Comparison of ENCODE assay signal across 8 cellular contexts in the genomic region with DNA sequence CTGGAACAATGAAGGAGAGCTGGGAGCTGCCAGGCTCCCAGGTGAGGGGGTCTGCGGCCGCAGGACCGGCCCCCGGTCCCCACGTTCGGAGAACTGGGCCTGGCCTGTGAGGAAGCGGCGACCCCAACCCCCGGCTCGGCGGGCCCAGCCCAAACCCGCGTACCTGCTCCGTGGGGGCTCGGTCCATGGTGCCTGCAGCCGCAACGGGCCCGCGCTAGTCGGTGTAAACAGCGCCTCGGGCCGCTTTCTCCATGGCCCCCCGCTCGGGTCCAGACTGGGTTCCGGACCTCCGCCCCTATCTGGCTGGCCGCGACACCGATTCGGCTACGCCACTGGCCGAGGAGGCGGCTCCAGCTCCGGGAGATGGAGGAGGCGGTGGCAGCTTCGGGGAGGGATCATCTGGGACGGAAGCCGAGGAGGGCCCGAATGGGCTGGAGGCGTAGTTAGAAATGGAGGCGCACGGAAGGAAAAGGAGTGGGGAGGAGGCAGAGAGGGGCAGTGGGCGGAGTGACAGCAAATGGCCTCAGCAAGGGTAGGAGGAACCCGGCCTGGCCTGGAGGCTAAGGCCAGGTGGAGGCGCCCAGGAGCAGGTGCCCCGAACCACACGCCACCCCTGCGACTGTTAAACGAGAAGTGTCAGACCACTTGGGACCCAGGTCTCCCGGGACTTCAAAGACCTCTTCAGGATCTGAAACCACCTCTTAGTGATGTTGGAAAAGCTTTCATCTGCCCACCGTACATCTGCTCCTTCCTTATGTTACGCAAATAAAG. TPM values are rescaled to one million over a fixed set of nuclear protein-coding genes. Genes with fewer than 3 reads are reported as not detected.
DNase-seq lines count a peak whose midpoint lies in the region; ATAC-seq and TF ChIP-seq lines count a peak whose summit lies in the region.

Gene SECISBP2L, minus strand, starts transcription at position 334 of the 771 bp plus-strand sequence. Its CDS starts 147 bp downstream, at position 187.

- H3K4me3 Mint-ChIP-seq in IgD-negative memory B cell = peak within 1 kb of the TSS; percentile 96 to 100 (median 99)

- no peaks in the 10 kb centered on the region for H3K9me3 ChIP-seq in PC-3 (ENCODE audit: low read length)
- H3K9me3 ChIP-seq in mucosa of stomach (ENCODE audit: control insufficient read depth, low read length) = no peaks in the 10 kb centered on the region

- H3K36me3 ChIP-seq in PC-3 (ENCODE audit: low read depth, low read length) = no peaks in the 10 kb centered on the region
- no peaks in the 10 kb centered on the region for H3K36me3 ChIP-seq in mucosa of stomach (ENCODE audit: control insufficient read depth, insufficient read depth, low read length)

- H3K4me2 ChIP-seq in PC-3 (ENCODE audit: low read length) = peak within 1 kb of the TSS; percentile 86

- CTCF ChIA-PET in PC-3 (lab: Charles Lee) = interaction anchor here (1.0 to 1.2 kb wide), 2 partner anchors 71 to 184 kb away, joined by 3 read pairs; no protein-coding TSS in a partner anchor

- H4K20me1 ChIP-seq in PC-3 (ENCODE audit: low read length) = 0 out of 2 replicates have a peak, but pooled peaks cover 6% of the 10 kb centered on the region

- H3K27ac Mint-ChIP-seq in IgD-negative memory B cell = peak within 1 kb of the TSS; percentile 97 to 100 (median 99)

- no TSS peak for BruUV-seq in PC-3 (replicated peaks; lab: Mats Ljungman, UMichigan)

- peak; percentile 79 for TF ChIP-seq POLR2A in erythroblast (IDR thresholded peaks at IDR 0.05; ENCODE audit: low read length)

- no peaks in the 10 kb centered on the region for H3K27me3 Mint-ChIP-seq in IgD-negative memory B cell

- peaks cover 15% of the 10 kb centered on the region for H3K4me1 ChIP-seq in PC-3 (ENCODE audit: insufficient read depth, low read length)
- H3K4me1 ChIP-seq in mucosa of stomach (ENCODE audit: control insufficient read depth, insufficient read depth, low read length) = peaks cover 4% of the 10 kb centered on the region

- H3K79me2 ChIP-seq in PC-3 (ENCODE audit: low read length) = peaks cover 46% of the 10 kb centered on the region

- POLR2A ChIA-PET in PC-3 (lab: Charles Lee; ENCODE audit: unreplicated experiment) = interaction anchor here (0.6 kb wide), 2 partner anchors 10 to 109 kb away, joined by 4 read pairs; partner anchors contain the start of gene COPS2

- H3K4me3 ChIP-seq in PC-3 (ENCODE audit: low read length) (peak within 1 kb of the TSS; percentile 99), mucosa of stomach (ENCODE audit: low read length) (peak within 1 kb of the TSS; percentile 92)

- H3K9ac ChIP-seq in PC-3 (ENCODE audit: low read length) = peak within 1 kb of the TSS; percentile 86
- H3K9ac ChIP-seq in mucosa of stomach (ENCODE audit: low read length) = peak within 1 kb of the TSS; percentile 96

- H3K27ac ChIP-seq in PC-3 (ENCODE audit: low read length) = peak within 1 kb of the TSS; percentile 23; the same call in 1 of the 2 replicates

- H2AFZ ChIP-seq in PC-3 (ENCODE audit: low read length) = peak within 1 kb of the TSS; percentile 100

- peaks cover 28 to 34% (median 30%) of the 10 kb centered on the region in 3 donors for H3K4me1 Mint-ChIP-seq in IgD-negative memory B cell

- no peaks in the 10 kb centered on the region for H3K9me2 ChIP-seq in PC-3 (replicated peaks; ENCODE audit: low read length)

- H3K9me3 Mint-ChIP-seq in IgD-negative memory B cell = peaks cover 0 to 9% (median 0%) of the 10 kb centered on the region in 3 donors

- peak; percentile 97 for DNase-seq in DMS53 (lab: John Stamatoyannopoulos, UW)
- DNase-seq in PC-3 = peak; percentile 89
- DNase-seq in activated T-cell treated with anti-CD3 and anti-CD28 coated beads, Interleukin-2, amount 50 U/mL, for 1 hour = peak; percentile 86
- DNase-seq in erythroblast (lab: John Stamatoyannopoulos, UW) = peak; percentile 95 to 96
- DNase-seq in stimulated activated CD8-positive, alpha-beta memory T cell treated with anti-CD3 and anti-CD28 coated beads, Interleukin-7, amount 100 ng/mL, for 1 hour (ENCODE audit: low read depth in 2 of 2) = peak; percentile 65 to 76

- no peaks in the 10 kb centered on the region for H3F3A ChIP-seq in PC-3 (ENCODE audit: low read length, unreplicated experiment)

- intact Hi-C loops in PC-3 (cut with micrococcal nuclease) = loop anchor here (5.0 kb wide), 2 partner anchors 101 to 184 kb away; no protein-coding TSS in a partner anchor

- no peaks in the 10 kb centered on the region for H3K27me3 ChIP-seq in PC-3 (ENCODE audit: low read length)
- no peaks in the 10 kb centered on the region for H3K27me3 ChIP-seq in mucosa of stomach (ENCODE audit: control insufficient read depth, insufficient read depth, low read length)

- peaks cover 3% of the 10 kb centered on the region for H3K36me3 Mint-ChIP-seq in IgD-negative memory B cell

- TF ChIP-seq CTCF in PC-3 (conservative IDR thresholded peaks at IDR 0.05; ENCODE audit: low read depth, low read length) = peak; percentile 50

- peak; percentile 96 for ATAC-seq in GM21529 (IDR thresholded peaks at IDR 0.05; ENCODE audit: unreplicated experiment)
- ATAC-seq in PC-3 = peak; percentile 90

RNA-seq across cellular contexts. Expression of gene SECISBP2L, which starts in this region (rescaled TPM):
- polyA plus RNA-seq in IgD-negative memory B cell = 31.5 TPM
- 13.6 and 18.6 TPM in 2 replicates for total RNA-seq in PC-3 (2014; rRNA removed)

Comparison
In these comparisons a context has a peak if more than half of its experiments do, and no peak if none do; other contexts are left out.
1. Peak in every context shown above with its lines: DNase-seq, ATAC-seq, H3K4me3 ChIP-seq and H3K27ac ChIP-seq.